In the genomic region with DNA sequence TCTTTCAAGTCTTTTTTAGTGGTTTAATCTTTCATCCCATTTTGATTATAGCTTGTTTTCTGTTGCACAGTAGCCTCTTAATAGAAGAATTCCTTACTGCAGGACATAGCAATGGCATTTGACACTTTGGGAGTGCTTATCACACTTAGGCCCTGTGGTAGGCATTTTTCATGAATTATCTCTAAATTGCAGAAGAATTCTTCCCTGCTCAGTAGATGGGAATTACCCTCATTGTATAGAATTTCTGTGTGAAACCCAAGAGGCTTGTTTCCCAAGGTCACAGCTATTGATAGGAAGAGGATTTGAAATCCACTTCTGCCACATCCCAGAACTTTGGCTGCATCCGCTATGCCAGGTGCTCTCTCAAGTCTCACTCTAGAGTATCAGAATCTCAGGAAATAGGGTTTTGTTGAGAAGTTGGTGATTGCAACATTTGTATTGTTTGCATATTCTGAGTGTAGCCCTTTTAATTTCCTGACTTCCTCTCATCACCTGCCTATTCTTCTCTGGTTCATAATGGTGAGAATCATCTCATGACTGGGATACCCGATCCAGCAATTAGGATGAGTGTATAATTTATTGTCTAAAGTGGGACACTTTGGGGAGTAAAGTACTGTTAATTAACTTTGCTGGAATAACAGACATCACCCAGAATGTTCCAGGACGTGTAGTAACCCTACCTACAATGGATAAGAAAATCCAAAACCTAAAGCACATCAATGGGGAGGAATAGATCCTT, we compare ENCODE assay signal across 21 cellular contexts.
DNase-seq lines count a peak whose midpoint lies in the region; FAIRE-seq and TF ChIP-seq lines count a peak whose summit lies in the region.
"Had no signal": no experiment of that assay in that cellular context is flagged by ENCODE, and none has a peak within 500 bp of the region (broad histone marks: within the 10 kb centered on the region; RNA-seq: fewer than 3 reads in every experiment).

No MANE protein-coding gene starts in this region.

- WGBS in mesodermal cell (ENCODE audit: insufficient coverage in 2 of 2), 2 experiments: no CpG with 5 or more reads among the region's 3 CpGs
- WGBS in sigmoid colon, 2 donors: 89 to 94% methylated on average over 3 of the region's 3 CpGs

- no peaks in the 10 kb centered on the region for H3K27me3 ChIP-seq in bronchial epithelial cell (ENCODE audit: control insufficient read depth, insufficient read depth, low read length)
- no peaks in the 10 kb centered on the region for H3K27me3 ChIP-seq in sigmoid colon
- H3K27me3 ChIP-seq: spleen had no signal

- H3K36me3 ChIP-seq in bronchial epithelial cell (ENCODE audit: control insufficient read depth, insufficient read depth, low read length) (no peaks in the 10 kb centered on the region), mesodermal cell (ENCODE audit: control insufficient read depth, insufficient read depth, low read length) (peaks cover 11% of the 10 kb centered on the region), sigmoid colon (peaks cover 0 to 14% (median 0%) of the 10 kb centered on the region in 4 donors)
- H3K36me3 ChIP-seq: spleen had no signal

- no peak for TF ChIP-seq POLR2A in sigmoid colon (IDR thresholded peaks at IDR 0.05)

- in situ Hi-C loops in ACHN (cut with HindIII; ENCODE audit: low pct_ligation_motif_present, low pct_unique_long_range_greater_than_20kb, low sequenced_read_pairs): no loop called here

- H3K27ac ChIP-seq in mesodermal cell (ENCODE audit: low read depth, low read length, severe bottlenecking) (peak overlapping the region; percentile 70), sigmoid colon (peak overlapping the region in 1 of 4 donors; percentile 4)
- H3K27ac ChIP-seq: RWPE1 had no signal

- no peak for FAIRE-seq in bronchial epithelial cell (lab: Jason Lieb, UNC)
- FAIRE-seq: A204.1, H1 had no signal

- DNase-seq in NCI-H2107 treated with DMSO at 0.1 percent for 48 hours (lab: John Stamatoyannopoulos, UW; ENCODE audit: unreplicated experiment) (peak; percentile 12), NCI-H2107 (lab: John Stamatoyannopoulos, UW) (no peak), bronchial epithelial cell (ENCODE audit: low read depth) (peak; percentile 60), sigmoid colon (no peak), ACHN (no peak), NOMO-1 treated with DMSO at 0.1 percent for 48 hours (lab: John Stamatoyannopoulos, UW; ENCODE audit: unreplicated experiment) (no peak), COR-L47 (lab: John Stamatoyannopoulos, UW) (no peak)
- DNase-seq: activated CD4-positive, alpha-beta T cell treated with anti-CD3 and anti-CD28 coated beads, Interleukin-2, amount 50 U/mL, for 48 hours; activated naive CD4-positive, alpha-beta T cell treated with anti-CD3 and anti-CD28 coated beads, Interleukin-2, amount 10 ng/mL, durations not matched to agents 7 days and 5 days; amygdala; DMS53; hippocampal formation; immature natural killer cell; naive thymus-derived CD4-positive, alpha-beta T cell; NCI-H187 treated with DMSO at 0.1 percent for 48 hours; retina; spleen had no signal

- intact Hi-C loops in sigmoid colon (cut with DNase I): no loop called here

- H3K4me1 ChIP-seq in mesodermal cell (ENCODE audit: control insufficient read depth, insufficient read depth, low read length, poor library complexity, severe bottlenecking) (peaks cover 30% of the 10 kb centered on the region), sigmoid colon (peaks cover 0 to 30% (median 16%) of the 10 kb centered on the region in 4 donors)

- H3K9me3 ChIP-seq in mesodermal cell (ENCODE audit: control insufficient read depth, low read length) (peaks cover 5% of the 10 kb centered on the region), sigmoid colon (no peaks in the 10 kb centered on the region)
- H3K9me3 ChIP-seq: spleen had no signal

- H3K4me3 ChIP-seq in bronchial epithelial cell (ENCODE audit: low read depth, low read length) (no peak overlapping the region), mesodermal cell (ENCODE audit: extremely low read depth, insufficient read depth, low read length, poor library complexity, severe bottlenecking) (no peak overlapping the region), sigmoid colon (no peak overlapping the region)
- H3K4me3 ChIP-seq: spleen had no signal

- TF ChIP-seq CTCF in bronchial epithelial cell (IDR thresholded peaks at IDR 0.05; ENCODE audit: insufficient read depth, low read length, severe bottlenecking): no peak
- no peak for TF ChIP-seq CTCF in sigmoid colon (IDR thresholded peaks at IDR 0.05)

- TF ChIP-seq EP300 in sigmoid colon (IDR thresholded peaks at IDR 0.05): no peak

Comparison
In these comparisons a context has a peak if more than half of its experiments do, and no peak if none do; other contexts are left out.
1. DNase-seq: peak in NCI-H2107 treated with DMSO at 0.1 percent for 48 hours (single experiment) and bronchial epithelial cell (single experiment); none in NCI-H2107 (single experiment), sigmoid colon (single experiment), ACHN (single experiment), NOMO-1 treated with DMSO at 0.1 percent for 48 hours (single experiment) and COR-L47 (single experiment).